ENCODE assay signal across 22 cellular contexts in the genomic region with DNA sequence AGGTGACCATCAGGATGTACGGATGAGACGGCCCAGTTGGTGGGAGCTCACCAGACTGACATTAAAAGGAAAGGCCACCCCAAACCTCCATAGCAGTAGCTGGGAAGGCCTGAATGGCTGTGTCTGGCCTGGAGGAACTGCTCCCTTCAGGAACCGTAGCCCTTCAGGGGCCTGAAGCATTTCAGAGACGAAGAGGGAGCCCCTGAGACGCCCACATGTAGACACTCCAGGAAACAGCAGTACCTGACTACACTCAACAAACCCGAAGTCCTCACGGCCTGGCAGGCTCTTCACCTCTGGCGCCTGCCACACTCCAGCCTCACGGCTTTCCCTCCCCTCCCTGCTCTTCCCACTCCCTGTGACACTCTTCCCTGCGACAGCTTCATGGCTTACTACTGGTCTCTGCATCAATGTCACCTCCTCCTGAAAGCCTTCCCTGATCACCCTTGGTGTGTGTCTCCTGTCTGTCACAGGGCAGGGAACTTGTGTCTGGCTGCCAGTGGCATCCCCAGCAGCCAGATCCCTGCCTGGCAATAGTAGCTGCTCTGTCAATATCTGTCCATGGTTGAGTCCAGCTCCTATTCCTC. TPM values are rescaled to one million over a fixed set of nuclear protein-coding genes. Genes with fewer than 3 reads are reported as not detected.
DNase-seq lines count a peak whose midpoint lies in the region; ATAC-seq, FAIRE-seq and TF ChIP-seq lines count a peak whose summit lies in the region.
"Had no signal": no experiment of that assay in that cellular context is flagged by ENCODE, and none has a peak within 500 bp of the region (broad histone marks: within the 10 kb centered on the region; RNA-seq: fewer than 3 reads in every experiment).

No MANE protein-coding gene starts in this region.

- peak overlapping the region; percentile 36 for H2AK5ac ChIP-seq in mesenchymal stem cell (ENCODE audit: low read length, severe bottlenecking)

- peaks cover 16 to 90% of the 10 kb centered on the region in 2 experiments; a peak in 4 of 5 replicates for H3K27me3 ChIP-seq in HepG2 (ENCODE audit: control insufficient read depth in 1 of 2, insufficient read depth in 2 of 2, low read length in 2 of 2)
- H3K27me3 ChIP-seq in right lobe of liver, result no peaks in the 10 kb centered on the region
- peaks cover 0 to 3% of the 10 kb centered on the region in 2 experiments for H3K27me3 ChIP-seq in mesenchymal stem cell (ENCODE audit: control insufficient read depth in 1 of 2, insufficient read depth in 1 of 2, low read length in 2 of 2)
- H3K27me3 ChIP-seq: BE2C had no signal

- H3K4me1 ChIP-seq in HepG2 (ENCODE audit: insufficient read depth, low read length), result 0 out of 2 replicates have a peak, but pooled peaks cover 5% of the 10 kb centered on the region
- no peaks in the 10 kb centered on the region for H3K4me1 ChIP-seq in right lobe of liver
- peaks cover 9% of the 10 kb centered on the region for H3K4me1 ChIP-seq in mesenchymal stem cell (ENCODE audit: control insufficient read depth, insufficient read depth, low read depth, low read length)
- H3K4me1 ChIP-seq: BE2C had no signal

- H2BK12ac ChIP-seq in mesenchymal stem cell (ENCODE audit: low read length in 2 of 2), result no peak overlapping the region

- DNase-seq in activated CD8-positive, alpha-beta memory T cell treated with anti-CD3 and anti-CD28 coated beads, Interleukin-2, amount 10 ng/mL, durations not matched to agents 7 days and 5 days, result no peak
- no peak for DNase-seq in activated CD8-positive, alpha-beta memory T cell treated with anti-CD3 and anti-CD28 coated beads, Interleukin-2, amount 50 U/mL, for 48 hours
- DNase-seq in HepG2 (ENCODE audit: low spot score), result no peak
- no peak for DNase-seq in right lobe of liver
- no peak for DNase-seq in mesenchymal stem cell
- no peak for DNase-seq in type B pancreatic cell (ENCODE audit: extremely low spot score, unreplicated experiment)
- DNase-seq in activated T-cell treated with anti-CD3 and anti-CD28 coated beads, Interleukin-2, amount 50 U/mL, for 48 hours, result no peak
- no peak for DNase-seq in HUDEP-2 (lab: John Stamatoyannopoulos, UW; ENCODE audit: unreplicated experiment in 76 of 76)
- DNase-seq: BE2C; CD4-positive, CD25-positive, alpha-beta regulatory T cell; COR-L47; DMS 273 treated with DMSO at 0.1 percent for 48 hours; DND-41; H9; NCI-H187; NCI-H2227 treated with DMSO at 0.1 percent for 48 hours; NCI-H510A treated with DMSO at 0.1 percent for 48 hours; NCI-H774; PC-3; RPMI8226 had no signal

- no peak overlapping the region for H3K23ac ChIP-seq in mesenchymal stem cell (ENCODE audit: low read length in 2 of 2)

- H3K4me3 ChIP-seq in HepG2 (replicated peaks in 1 of 3; ENCODE audit: insufficient read depth in 1 of 3, low read depth in 2 of 3, low read length in 3 of 3), result no peak overlapping the region
- no peak overlapping the region for H3K4me3 ChIP-seq in right lobe of liver
- H3K4me3 ChIP-seq in mesenchymal stem cell (ENCODE audit: insufficient read depth in 1 of 2, low read depth in 1 of 2, low read length in 2 of 2), result no peak overlapping the region
- H3K4me3 ChIP-seq: SJCRH30 had no signal

- no peaks in the 10 kb centered on the region for H3K79me2 ChIP-seq in HepG2 (ENCODE audit: insufficient read depth, low read length)

- intact Hi-C loops in HepG2 (cut with micrococcal nuclease; ENCODE audit: unreplicated experiment), result no loop called here
- intact Hi-C loops in right lobe of liver (cut with DNase I), result no loop called here

- no peak overlapping the region for H3K4ac ChIP-seq in mesenchymal stem cell (ENCODE audit: low read depth in 1 of 2, low read length in 2 of 2)

- whole genome bisulfite sequencing in HepG2 (ENCODE audit: low lambda C conversion rate), result 28% methylated on average over 8 of the region's 10 CpGs
- WGBS in right lobe of liver (ENCODE audit: insufficient coverage, low coverage, low lambda C conversion rate, missing lambda C conversion rate), result 77% methylated on average over 5 of the region's 10 CpGs
- WGBS in mesenchymal stem cell, result 93% methylated on average over 10 of the region's 10 CpGs

- in situ Hi-C loops in HepG2 (cut with HindIII; ENCODE audit: extremely low pct_ligation_motif_present, low pct_unique_long_range_greater_than_20kb), result no loop called here

- no peak overlapping the region for H3K9ac ChIP-seq in HepG2 (ENCODE audit: insufficient read depth, low read depth, low read length)
- H3K9ac ChIP-seq in mesenchymal stem cell (ENCODE audit: low read length), result no peak overlapping the region

- H2BK15ac ChIP-seq in mesenchymal stem cell (ENCODE audit: low read depth, poor library complexity, severe bottlenecking), result peak overlapping the region; percentile 34

- H3K27ac Mint-ChIP-seq in activated CD8-positive, alpha-beta memory T cell treated with anti-CD3 and anti-CD28 coated beads, Interleukin-2, amount 10 ng/mL, durations not matched to agents 7 days and 5 days, result no peak overlapping the region
- peak overlapping the region; percentile 62 for H3K27ac Mint-ChIP-seq in type B pancreatic cell
- H3K27ac Mint-ChIP-seq: H9 had no signal

- TF ChIP-seq CTCF in HepG2 (CRISPR knock-in tag; IDR thresholded peaks at IDR 0.05) (no peak), right lobe of liver (IDR thresholded peaks at IDR 0.05) (no peak), type B pancreatic cell (conservative IDR thresholded peaks at IDR 0.05) (no peak)

- H3K4me3 Mint-ChIP-seq in activated CD8-positive, alpha-beta memory T cell treated with anti-CD3 and anti-CD28 coated beads, Interleukin-2, amount 10 ng/mL, durations not matched to agents 7 days and 5 days, result no peak overlapping the region
- no peak overlapping the region for H3K4me3 Mint-ChIP-seq in type B pancreatic cell
- H3K4me3 Mint-ChIP-seq: H9 had no signal

- no peak for FAIRE-seq in HepG2 (lab: Jason Lieb, UNC)

- ATAC-seq in activated CD8-positive, alpha-beta memory T cell treated with anti-CD3 and anti-CD28 coated beads, Interleukin-2, amount 10 ng/mL, durations not matched to agents 7 days and 5 days, result peak; percentile 12
- ATAC-seq in HepG2 (no peak; the same call in 2 of the 3 replicates), right lobe of liver (no peak)
- ATAC-seq: PC-3 had no signal

- peaks cover 26% of the 10 kb centered on the region for H3K27me3 Mint-ChIP-seq in activated CD8-positive, alpha-beta memory T cell treated with anti-CD3 and anti-CD28 coated beads, Interleukin-2, amount 10 ng/mL, durations not matched to agents 7 days and 5 days
- H3K27me3 Mint-ChIP-seq in type B pancreatic cell, result peaks cover 33% of the 10 kb centered on the region

- no peak overlapping the region for H2BK120ac ChIP-seq in mesenchymal stem cell (ENCODE audit: low read depth, low read length)

- CTCF ChIA-PET in activated CD8-positive, alpha-beta memory T cell treated with anti-CD3 and anti-CD28 coated beads, Interleukin-2, amount 10 ng/mL, durations not matched to agents 7 days and 5 days (lab: Charles Lee), result no interaction called here
- CTCF ChIA-PET in HepG2 (lab: Yijun Ruan, JAX; ENCODE audit: low intra/inter-chr PET ratio, low total read pairs), result no interaction called here

- H3K36me3 Mint-ChIP-seq in activated CD8-positive, alpha-beta memory T cell treated with anti-CD3 and anti-CD28 coated beads, Interleukin-2, amount 10 ng/mL, durations not matched to agents 7 days and 5 days, result no peaks in the 10 kb centered on the region
- H3K36me3 Mint-ChIP-seq in type B pancreatic cell, result no peaks in the 10 kb centered on the region
- H3K36me3 Mint-ChIP-seq: CD4-positive, CD25-positive, alpha-beta regulatory T cell had no signal

- no peaks in the 10 kb centered on the region for H3K36me3 ChIP-seq in HepG2 (replicated peaks in 1 of 2; ENCODE audit: control insufficient read depth in 1 of 2, insufficient read depth in 2 of 2, low read length in 2 of 2)
- H3K36me3 ChIP-seq in right lobe of liver, result no peaks in the 10 kb centered on the region
- H3K36me3 ChIP-seq in mesenchymal stem cell (ENCODE audit: control insufficient read depth in 1 of 2, insufficient read depth in 2 of 2, low read depth in 1 of 2, low read length in 2 of 2), result no peaks in the 10 kb centered on the region
- H3K36me3 ChIP-seq: BE2C, SJCRH30 had no signal

- no peaks in the 10 kb centered on the region for H3K79me1 ChIP-seq in mesenchymal stem cell (replicated peaks; ENCODE audit: low read length, poor library complexity, severe bottlenecking)

- no peak for TF ChIP-seq EP300 in HepG2 (IDR thresholded peaks at IDR 0.05; ENCODE audit: low read depth in 2 of 2, low read length in 2 of 2)
- TF ChIP-seq EP300 in HepG2 (CRISPR knock-in tag; IDR thresholded peaks at IDR 0.05; ENCODE audit: borderline replicate concordance), result no peak

- no peak overlapping the region for H3K4me2 ChIP-seq in HepG2 (ENCODE audit: low read depth, low read length)
- H3K4me2 ChIP-seq in mesenchymal stem cell (ENCODE audit: low read length, poor library complexity, severe bottlenecking), result no peak overlapping the region

- H3K27ac ChIP-seq in HepG2 (ENCODE audit: extremely low read length, insufficient read depth, low read length) (no peak overlapping the region), right lobe of liver (no peak overlapping the region), mesenchymal stem cell (ENCODE audit: low read length, poor library complexity, severe bottlenecking) (no peak overlapping the region)
- H3K27ac ChIP-seq: HL-60, SJCRH30 had no signal

- no peak for TF ChIP-seq POLR2A in HepG2 (IDR thresholded peaks at IDR 0.05; ENCODE audit: insufficient read depth in 1 of 2, low read depth in 2 of 2, low read length in 2 of 2)
- TF ChIP-seq POLR2A in right lobe of liver (IDR thresholded peaks at IDR 0.05), result no peak

- H4K8ac ChIP-seq in mesenchymal stem cell (ENCODE audit: low read length), result no peak overlapping the region

- no peak overlapping the region for H2BK5ac ChIP-seq in mesenchymal stem cell (ENCODE audit: low read depth, low read length, poor library complexity, severe bottlenecking)

- no peak overlapping the region for H3K14ac ChIP-seq in mesenchymal stem cell (ENCODE audit: low read length in 2 of 2)

- no peaks in the 10 kb centered on the region for H3K9me3 Mint-ChIP-seq in activated CD8-positive, alpha-beta memory T cell treated with anti-CD3 and anti-CD28 coated beads, Interleukin-2, amount 10 ng/mL, durations not matched to agents 7 days and 5 days (ENCODE audit: low read depth)
- no peaks in the 10 kb centered on the region for H3K9me3 Mint-ChIP-seq in type B pancreatic cell
- H3K9me3 Mint-ChIP-seq: CD4-positive, CD25-positive, alpha-beta regulatory T cell; H9 had no signal

- BruUV-seq in HepG2 (replicated peaks; lab: Mats Ljungman, UMichigan), result no TSS peak

- POLR2A ChIA-PET in HepG2 (lab: Yijun Ruan, JAX), result interaction anchor here (1.6 kb wide), 1 partner anchor 14 kb away, joined by 4 read pairs; a partner anchor contains a TSS

- H4K20me1 ChIP-seq in HepG2 (ENCODE audit: insufficient read depth, low read length), result no peaks in the 10 kb centered on the region

- no peak overlapping the region for H3K18ac ChIP-seq in mesenchymal stem cell (ENCODE audit: low read depth in 1 of 2, low read length in 2 of 2)

- H2AFZ ChIP-seq in HepG2 (ENCODE audit: low read length) (no peak overlapping the region), mesenchymal stem cell (ENCODE audit: low read depth, low read length) (no peak overlapping the region)

- H4K91ac ChIP-seq in mesenchymal stem cell (ENCODE audit: low read length), result no peak overlapping the region

- peaks cover 14% of the 10 kb centered on the region for H3K4me1 Mint-ChIP-seq in activated CD8-positive, alpha-beta memory T cell treated with anti-CD3 and anti-CD28 coated beads, Interleukin-2, amount 10 ng/mL, durations not matched to agents 7 days and 5 days
- peaks cover 20% of the 10 kb centered on the region for H3K4me1 Mint-ChIP-seq in type B pancreatic cell (ENCODE audit: unreplicated experiment)

- H3K9me3 ChIP-seq in HepG2 (ENCODE audit: low read length) (no peaks in the 10 kb centered on the region), right lobe of liver (no peaks in the 10 kb centered on the region), mesenchymal stem cell (ENCODE audit: control insufficient read depth, low read length) (no peaks in the 10 kb centered on the region)
- H3K9me3 ChIP-seq: BE2C, SJCRH30 had no signal

- no peak for TF ChIP-seq RAD21 in HepG2 (CRISPR knock-in tag; IDR thresholded peaks at IDR 0.05)

RNA-seq across cellular contexts. Expression of a gene that starts 14.6 kb away (rescaled TPM):
- 100 to 1,000 TPM; 120 to 165 TPM for total RNA-seq in activated CD8-positive, alpha-beta memory T cell treated with anti-CD3 and anti-CD28 coated beads, Interleukin-2, amount 10 ng/mL, durations not matched to agents 7 days and 5 days
- total RNA-seq in HepG2 (2016; rRNA removed; fragmentation: Illumina TruSeq; extraction: Trizol) (28.0 and 40.5 TPM in 2 replicates), right lobe of liver (10 to 100 TPM; 18.1 to 25.3 (median 22.2) TPM), type B pancreatic cell (ENCODE audit: low replicate concordance) (60.4 and 62.8 TPM in 2 replicates)
- 42.2 and 47.4 TPM in 2 replicates for total RNA-seq in HepG2 (2016; cell fraction: cytosol; rRNA removed; fragmentation: Illumina TruSeq; extraction: Trizol; ENCODE audit: low read depth)
- 26.0 and 32.7 TPM in 2 replicates for total RNA-seq in HepG2 (2016; cell fraction: insoluble cytoplasmic fraction; rRNA removed; fragmentation: Illumina TruSeq; extraction: Trizol)
- total RNA-seq in HepG2 (2016; cell fraction: membrane; rRNA removed; fragmentation: Illumina TruSeq; extraction: Trizol), result 41.8 and 44.6 TPM in 2 replicates
- total RNA-seq in HepG2 (2016; cell fraction: nucleus; rRNA removed; fragmentation: Illumina TruSeq; extraction: Trizol), result 52.2 and 59.0 TPM in 2 replicates
- polyA plus RNA-seq in HepG2 (2011; rRNA removed), result 72.7 and 79.2 TPM in 2 replicates
- polyA plus RNA-seq in HepG2 (2011; cell fraction: cytosol; rRNA removed), result 37.3 and 55.0 TPM in 2 replicates
- polyA plus RNA-seq in HepG2 (2011; cell fraction: nucleus; rRNA removed), result 168 and 204 TPM in 2 replicates
- 88.7 and 102 TPM in 2 replicates for polyA plus RNA-seq in HepG2 (2012)
- 6.6 and 6.7 TPM in 2 replicates for polyA plus RNA-seq in HepG2 (2016; cell fraction: cytosol; fragmentation: Illumina TruSeq; extraction: Trizol; ENCODE audit: low read depth)
- 48.8 and 56.0 TPM in 2 replicates for polyA plus RNA-seq in HepG2 (2016; cell fraction: insoluble cytoplasmic fraction; fragmentation: Illumina TruSeq; extraction: Trizol; ENCODE audit: low read depth)
- polyA plus RNA-seq in HepG2 (2016; cell fraction: membrane; fragmentation: Illumina TruSeq; extraction: Trizol; ENCODE audit: low read depth), result 27.8 and 29.3 TPM in 2 replicates
- 245 and 266 TPM in 2 replicates for polyA plus RNA-seq in HepG2 (2016; cell fraction: nucleus; fragmentation: Illumina TruSeq; extraction: Trizol; ENCODE audit: insufficient read depth, low read depth)
- 15.4 and 22.9 TPM in 2 replicates for polyA minus RNA-seq in HepG2 (2011; rRNA and poly(A)+ RNA removed; ENCODE audit: low replicate concordance)
- 18.4 and 26.0 TPM in 2 replicates for polyA minus RNA-seq in HepG2 (2011; cell fraction: cytosol; rRNA and poly(A)+ RNA removed)
- 99.9 and 121 TPM in 2 replicates for polyA minus RNA-seq in HepG2 (2011; cell fraction: nucleus; rRNA and poly(A)+ RNA removed)
- 42.4 TPM for polyA plus RNA-seq in mesenchymal stem cell (2013, experiment 1 of 2)
- 40.7 TPM for polyA plus RNA-seq in mesenchymal stem cell (2013, experiment 2 of 2)

RNA-seq across cellular contexts. Expression of a gene that starts 56.1 kb away (rescaled TPM):
- 10 to 100 TPM; 19.3 to 30.4 TPM for total RNA-seq in activated CD8-positive, alpha-beta memory T cell treated with anti-CD3 and anti-CD28 coated beads, Interleukin-2, amount 10 ng/mL, durations not matched to agents 7 days and 5 days
- total RNA-seq in HepG2 (2016; rRNA removed; fragmentation: Illumina TruSeq; extraction: Trizol), result 0.60 and 4.1 TPM in 2 replicates
- 3.0 and 3.1 TPM in 2 replicates for total RNA-seq in HepG2 (2016; cell fraction: cytosol; rRNA removed; fragmentation: Illumina TruSeq; extraction: Trizol; ENCODE audit: low read depth)
- 0.30 and 4.3 TPM in 2 replicates for total RNA-seq in HepG2 (2016; cell fraction: insoluble cytoplasmic fraction; rRNA removed; fragmentation: Illumina TruSeq; extraction: Trizol)
- total RNA-seq in HepG2 (2016; cell fraction: membrane; rRNA removed; fragmentation: Illumina TruSeq; extraction: Trizol), result 0.96 and 1.0 TPM in 2 replicates
- total RNA-seq in HepG2 (2016; cell fraction: nucleus; rRNA removed; fragmentation: Illumina TruSeq; extraction: Trizol), result 8.0 and 8.6 TPM in 2 replicates
- polyA plus RNA-seq in HepG2 (2011; rRNA removed), result 7.5 and 9.9 TPM in 2 replicates
- 1.3 and 1.9 TPM in 2 replicates for polyA plus RNA-seq in HepG2 (2011; cell fraction: cytosol; rRNA removed)
- 184 and 219 TPM in 2 replicates for polyA plus RNA-seq in HepG2 (2011; cell fraction: nucleus; rRNA removed)
- 16.9 and 23.0 TPM in 2 replicates for polyA plus RNA-seq in HepG2 (2012)
- 0.41 and 0.51 TPM in 2 replicates for polyA plus RNA-seq in HepG2 (2016; cell fraction: cytosol; fragmentation: Illumina TruSeq; extraction: Trizol; ENCODE audit: low read depth)
- 0.69 and 1.4 TPM in 2 replicates for polyA plus RNA-seq in HepG2 (2016; cell fraction: insoluble cytoplasmic fraction; fragmentation: Illumina TruSeq; extraction: Trizol; ENCODE audit: low read depth)
- polyA plus RNA-seq in HepG2 (2016; cell fraction: membrane; fragmentation: Illumina TruSeq; extraction: Trizol; ENCODE audit: low read depth), result 0.55 and 0.71 TPM in 2 replicates
- polyA plus RNA-seq in HepG2 (2016; cell fraction: nucleus; fragmentation: Illumina TruSeq; extraction: Trizol; ENCODE audit: insufficient read depth, low read depth), result 49.5 and 52.8 TPM in 2 replicates
- 8.5 and 18.0 TPM in 2 replicates for polyA minus RNA-seq in HepG2 (2011; rRNA and poly(A)+ RNA removed; ENCODE audit: low replicate concordance)
- polyA minus RNA-seq in HepG2 (2011; cell fraction: cytosol; rRNA and poly(A)+ RNA removed), result 0.49 and 0.88 TPM in 2 replicates
- polyA minus RNA-seq in HepG2 (2011; cell fraction: nucleus; rRNA and poly(A)+ RNA removed), result 24.2 and 30.1 TPM in 2 replicates
- total RNA-seq in right lobe of liver, result 10 to 100 TPM in 5 of 6 experiments, 1 to 10 TPM in 1; 7.7 to 13.9 (median 10.1) TPM
- polyA plus RNA-seq in mesenchymal stem cell (2013, experiment 1 of 2), result 27.4 TPM
- 25.0 TPM for polyA plus RNA-seq in mesenchymal stem cell (2013, experiment 2 of 2)
- total RNA-seq in type B pancreatic cell (ENCODE audit: low replicate concordance), result 21.1 and 25.0 TPM in 2 replicates
